8 cellular contexts compared by ENCODE assay signal in genomic region chrX:15737957-15738685, GRCh38. TPM values are rescaled to one million over a fixed set of nuclear protein-coding genes. Genes with fewer than 3 reads are reported as not detected.
DNase-seq lines count a peak whose midpoint lies in the region; ATAC-seq and TF ChIP-seq lines count a peak whose summit lies in the region.

Gene CA5B, plus strand, starts transcription at chrX:15738270. Its CDS starts 11,754 bp downstream, at chrX:15750024.

- H3K4me2 ChIP-seq in PC-3 (ENCODE audit: low read length), result peak within 1 kb of the TSS; percentile 95
- H3K4me2 ChIP-seq in neural cell (ENCODE audit: low read length), result no peak within 1 kb of the TSS

- H3K27me3 ChIP-seq in PC-3 (ENCODE audit: low read length) (no peaks in the 10 kb centered on the region), neural cell (ENCODE audit: insufficient read depth, low read depth, low read length) (no peaks in the 10 kb centered on the region)

- H3K9me3 Mint-ChIP-seq in activated T-helper 2 cell treated with anti-CD3 and anti-CD28 coated beads, Interferon-gamma antibody, Interleukin-2, Interleukin-4, amounts not matched to agents 10 μg/mL and 5 μg/mL and 100 μg/mL, durations not matched to agents 14 hours and 24 hours and 36 hours, result no peaks in the 10 kb centered on the region
- no peaks in the 10 kb centered on the region for H3K9me3 Mint-ChIP-seq in stimulated activated naive CD8-positive, alpha-beta T cell treated with anti-CD3 and anti-CD28 coated beads, Interleukin-15, Interleukin-2, amounts not matched to agents 100 ng/mL and 50 ng/mL, for 24 hours

- H3K4me1 Mint-ChIP-seq in activated T-helper 2 cell treated with anti-CD3 and anti-CD28 coated beads, Interferon-gamma antibody, Interleukin-2, Interleukin-4, amounts not matched to agents 10 μg/mL and 5 μg/mL and 100 μg/mL, durations not matched to agents 14 hours and 24 hours and 36 hours (ENCODE audit: low read depth), result peaks cover 23% of the 10 kb centered on the region
- peaks cover 50% of the 10 kb centered on the region for H3K4me1 Mint-ChIP-seq in stimulated activated naive CD8-positive, alpha-beta T cell treated with anti-CD3 and anti-CD28 coated beads, Interleukin-15, Interleukin-2, amounts not matched to agents 100 ng/mL and 50 ng/mL, for 24 hours (ENCODE audit: low read depth)

- H3K27ac ChIP-seq in PC-3 (ENCODE audit: low read length) (peak within 1 kb of the TSS; percentile 88), neural cell (ENCODE audit: low read length) (no peak within 1 kb of the TSS)

- POLR2A ChIA-PET in PC-3 (lab: Charles Lee; ENCODE audit: unreplicated experiment), result interaction anchor here (0.5 to 1.1 kb wide), 8 partner anchors 11 to 410 kb away, joined by 3 to 12 read pairs (median 3); no protein-coding TSS in a partner anchor

- CTCF ChIA-PET in PC-3 (lab: Charles Lee), result interaction anchor here (0.5 kb wide), 1 partner anchor 12 kb away, joined by 4 read pairs; no protein-coding TSS in a partner anchor

- peaks cover 27% of the 10 kb centered on the region for H3K4me1 ChIP-seq in PC-3 (ENCODE audit: insufficient read depth, low read length)

- H4K20me1 ChIP-seq in PC-3 (ENCODE audit: low read length) (peaks cover 3% of the 10 kb centered on the region; the same call in 1 of the 2 replicates), neural cell (ENCODE audit: insufficient read depth) (no peaks in the 10 kb centered on the region)

- H3K9ac ChIP-seq in PC-3 (ENCODE audit: low read length), result peak within 1 kb of the TSS; percentile 72
- no peak within 1 kb of the TSS for H3K9ac ChIP-seq in neural cell (ENCODE audit: low read length)

- TF ChIP-seq RAD21 in neural cell (conservative IDR thresholded peaks at IDR 0.05), result no peak

- H3K4me3 Mint-ChIP-seq in activated T-helper 2 cell treated with anti-CD3 and anti-CD28 coated beads, Interferon-gamma antibody, Interleukin-2, Interleukin-4, amounts not matched to agents 10 μg/mL and 5 μg/mL and 100 μg/mL, durations not matched to agents 14 hours and 24 hours and 36 hours (ENCODE audit: low read depth), result peak within 1 kb of the TSS; percentile 82
- peak within 1 kb of the TSS; percentile 85 for H3K4me3 Mint-ChIP-seq in stimulated activated naive CD8-positive, alpha-beta T cell treated with anti-CD3 and anti-CD28 coated beads, Interleukin-15, Interleukin-2, amounts not matched to agents 100 ng/mL and 50 ng/mL, for 24 hours

- H2AFZ ChIP-seq in PC-3 (ENCODE audit: low read length), result peak within 1 kb of the TSS; percentile 75
- no peak within 1 kb of the TSS for H2AFZ ChIP-seq in neural cell (ENCODE audit: low read depth, low read length)

- H3K4me3 ChIP-seq in PC-3 (ENCODE audit: low read length) (peak within 1 kb of the TSS; percentile 88), fibroblast of pulmonary artery (replicated peaks; ENCODE audit: low read depth, low read length) (peak within 1 kb of the TSS; percentile 58), neural cell (ENCODE audit: low read length) (peak within 1 kb of the TSS; percentile 50)

- H3K27ac Mint-ChIP-seq in activated T-helper 2 cell treated with anti-CD3 and anti-CD28 coated beads, Interferon-gamma antibody, Interleukin-2, Interleukin-4, amounts not matched to agents 10 μg/mL and 5 μg/mL and 100 μg/mL, durations not matched to agents 14 hours and 24 hours and 36 hours, result peak within 1 kb of the TSS; percentile 75
- H3K27ac Mint-ChIP-seq in stimulated activated naive CD8-positive, alpha-beta T cell treated with anti-CD3 and anti-CD28 coated beads, Interleukin-15, Interleukin-2, amounts not matched to agents 100 ng/mL and 50 ng/mL, for 24 hours, result peak within 1 kb of the TSS; percentile 45

- H3F3A ChIP-seq in PC-3 (ENCODE audit: low read length, unreplicated experiment) (no peaks in the 10 kb centered on the region), neural cell (ENCODE audit: insufficient read depth, low read length, poor library complexity, severe bottlenecking) (no peaks in the 10 kb centered on the region)

- H3K79me2 ChIP-seq in PC-3 (ENCODE audit: low read length) (no peaks in the 10 kb centered on the region), neural cell (replicated peaks; ENCODE audit: insufficient read depth, low read length) (no peaks in the 10 kb centered on the region)

- DNase-seq in AG20443 (ENCODE audit: low spot score) (peak; percentile 94), PC-3 (peak; percentile 94), fibroblast of pulmonary artery (ENCODE audit: low read depth) (peak; percentile 91)
- peak; percentile 94 for DNase-seq in activated T-helper 2 cell treated with anti-CD3 and anti-CD28 coated beads, Interferon-gamma antibody, Interleukin-2, Interleukin-4, amounts not matched to agents 10 μg/mL and 5 μg/mL and 100 μg/mL, durations not matched to agents 14 hours and 24 hours and 36 hours (ENCODE audit: low spot score)

- H3K9me2 ChIP-seq in PC-3 (replicated peaks; ENCODE audit: low read length) (no peaks in the 10 kb centered on the region), neural cell (ENCODE audit: insufficient read depth, low read length) (no peaks in the 10 kb centered on the region)

- peaks cover 12% of the 10 kb centered on the region for H3K36me3 Mint-ChIP-seq in activated T-helper 2 cell treated with anti-CD3 and anti-CD28 coated beads, Interferon-gamma antibody, Interleukin-2, Interleukin-4, amounts not matched to agents 10 μg/mL and 5 μg/mL and 100 μg/mL, durations not matched to agents 14 hours and 24 hours and 36 hours (ENCODE audit: low read depth)
- H3K36me3 Mint-ChIP-seq in stimulated activated naive CD8-positive, alpha-beta T cell treated with anti-CD3 and anti-CD28 coated beads, Interleukin-15, Interleukin-2, amounts not matched to agents 100 ng/mL and 50 ng/mL, for 24 hours (ENCODE audit: low read depth), result peaks cover 13% of the 10 kb centered on the region

- H3K9me3 ChIP-seq in PC-3 (ENCODE audit: low read length) (no peaks in the 10 kb centered on the region), neural cell (ENCODE audit: low read length) (no peaks in the 10 kb centered on the region)

- no peak for TF ChIP-seq EP300 in neural cell (conservative IDR thresholded peaks at IDR 0.05; ENCODE audit: poor library complexity, severe bottlenecking)

- TF ChIP-seq CTCF in PC-3 (conservative IDR thresholded peaks at IDR 0.05; ENCODE audit: low read depth, low read length) (peak; percentile 17; the same call in 1 of the 2 replicates), fibroblast of pulmonary artery (IDR thresholded peaks at IDR 0.05; ENCODE audit: low read length, missing control alignments) (no peak), neural cell (IDR thresholded peaks at IDR 0.05; ENCODE audit: poor library complexity, severe bottlenecking) (no peak)

- H3K27me3 Mint-ChIP-seq in activated T-helper 2 cell treated with anti-CD3 and anti-CD28 coated beads, Interferon-gamma antibody, Interleukin-2, Interleukin-4, amounts not matched to agents 10 μg/mL and 5 μg/mL and 100 μg/mL, durations not matched to agents 14 hours and 24 hours and 36 hours (ENCODE audit: low read depth), result no peaks in the 10 kb centered on the region
- no peaks in the 10 kb centered on the region for H3K27me3 Mint-ChIP-seq in stimulated activated naive CD8-positive, alpha-beta T cell treated with anti-CD3 and anti-CD28 coated beads, Interleukin-15, Interleukin-2, amounts not matched to agents 100 ng/mL and 50 ng/mL, for 24 hours

- BruUV-seq in PC-3 (replicated peaks; lab: Mats Ljungman, UMichigan), result no TSS peak

- H3K36me3 ChIP-seq in PC-3 (ENCODE audit: low read depth, low read length), result no peaks in the 10 kb centered on the region
- H3K36me3 ChIP-seq in neural cell (ENCODE audit: insufficient read depth, low read length), result no peaks in the 10 kb centered on the region

- ATAC-seq in GM19328 (IDR thresholded peaks at IDR 0.05; ENCODE audit: unreplicated experiment), result peak; percentile 88
- ATAC-seq in HG03457 (IDR thresholded peaks at IDR 0.05; ENCODE audit: unreplicated experiment), result peak; percentile 83
- ATAC-seq in PC-3, result peak; percentile 89

- intact Hi-C loops in PC-3 (cut with micrococcal nuclease), result loop anchor here (1.0 to 5.0 kb wide), 2 partner anchors 13 to 51 kb away; no protein-coding TSS in a partner anchor
- intact Hi-C loops in activated T-helper 2 cell treated with anti-CD3 and anti-CD28 coated beads, Interferon-gamma antibody, Interleukin-2, Interleukin-4, amounts not matched to agents 10 μg/mL and 5 μg/mL and 100 μg/mL, durations not matched to agents 14 hours and 24 hours and 36 hours (cut with micrococcal nuclease), result loop anchor here (1.0 to 2.0 kb wide), 6 partner anchors 12 to 403 kb away; partner anchors contain the start of genes AP1S2, PIGA and ZRSR2

TF ChIP-seq in neural cell, 6 proteins besides CTCF, POLR2A, EP300 and RAD21 (continues in another document):
- TF ChIP-seq EZH2 (IDR thresholded peaks at IDR 0.05; ENCODE audit: borderline replicate concordance, insufficient read depth, low read length, poor library complexity, severe bottlenecking) (no peak), SMC3 (conservative IDR thresholded peaks at IDR 0.05; ENCODE audit: poor library complexity) (no peak), MXI1 (conservative IDR thresholded peaks at IDR 0.05; ENCODE audit: poor library complexity, severe bottlenecking) (no peak), POLR2AphosphoS5 (IDR thresholded peaks at IDR 0.05) (no peak)

RNA-seq across cellular contexts. Expression of gene CA5B, which starts in this region (rescaled TPM):
- 8.5 and 12.3 TPM in 2 replicates for total RNA-seq in PC-3 (2014; rRNA removed)
- total RNA-seq in activated T-helper 2 cell treated with anti-CD3 and anti-CD28 coated beads, Interferon-gamma antibody, Interleukin-2, Interleukin-4, amounts not matched to agents 10 μg/mL and 5 μg/mL and 100 μg/mL, durations not matched to agents 14 hours and 24 hours and 36 hours, result 5.2 and 8.0 TPM in 2 replicates
- polyA plus RNA-seq in neural cell, result 2.7 and 10.3 TPM in 2 replicates
- polyA minus RNA-seq in neural cell, result 10.0 and 12.7 TPM in 2 replicates
